8 cellular contexts compared by ENCODE assay signal in genomic region chr14:91418387-91419043, GRCh38. TPM values are rescaled to one million over a fixed set of nuclear protein-coding genes. Genes with fewer than 3 reads are reported as not detected.
DNase-seq lines count a peak whose midpoint lies in the region; ATAC-seq and TF ChIP-seq lines count a peak whose summit lies in the region.

No MANE protein-coding gene starts in this region.

- H3K4me3 Mint-ChIP-seq in CD4-positive, alpha-beta T cell, result peak overlapping the region; percentile 86
- peak overlapping the region; percentile 75 for H3K4me3 Mint-ChIP-seq in memory B cell

- H3K27me3 ChIP-seq in CD4-positive, alpha-beta T cell (ENCODE audit: control insufficient read depth, insufficient read depth, low read length), result no peaks in the 10 kb centered on the region
- H3K27me3 ChIP-seq in ectodermal cell (ENCODE audit: control insufficient read depth, insufficient read depth, low read length, poor library complexity, severe bottlenecking), result peaks cover 7% of the 10 kb centered on the region

- H3K36me3 Mint-ChIP-seq in CD4-positive, alpha-beta T cell (ENCODE audit: low read depth), result peaks cover 33% of the 10 kb centered on the region
- H3K36me3 Mint-ChIP-seq in memory B cell, result peaks cover 11% of the 10 kb centered on the region

- peak overlapping the region; percentile 83 for H3K4me3 ChIP-seq in ectodermal cell (ENCODE audit: insufficient read depth, low read depth, low read length)

- H3K9me3 Mint-ChIP-seq in CD4-positive, alpha-beta T cell, result no peaks in the 10 kb centered on the region
- H3K9me3 Mint-ChIP-seq in memory B cell, result no peaks in the 10 kb centered on the region

- peaks cover 46% of the 10 kb centered on the region for H3K4me1 Mint-ChIP-seq in CD4-positive, alpha-beta T cell (ENCODE audit: low read depth)
- peaks cover 27% of the 10 kb centered on the region for H3K4me1 Mint-ChIP-seq in memory B cell

- H3K27me3 Mint-ChIP-seq in CD4-positive, alpha-beta T cell, result no peaks in the 10 kb centered on the region
- H3K27me3 Mint-ChIP-seq in memory B cell, result no peaks in the 10 kb centered on the region

- ATAC-seq in CD4-positive, alpha-beta T cell (ENCODE audit: poor library complexity), result peak; percentile 28
- ATAC-seq in GM21825 (IDR thresholded peaks at IDR 0.05; ENCODE audit: unreplicated experiment) (peak; percentile 24), memory B cell (ENCODE audit: low read depth) (peak; percentile 18), HG03565 (IDR thresholded peaks at IDR 0.05; ENCODE audit: unreplicated experiment) (no peak)

- peak; percentile 67 to 87 (median 78) for DNase-seq in CD4-positive, alpha-beta T cell
- DNase-seq in NCI-H2227 (lab: John Stamatoyannopoulos, UW; ENCODE audit: unreplicated experiment), result peak; percentile 61
- peak; percentile 88 to 91 for DNase-seq in activated CD4-positive, alpha-beta T cell treated with anti-CD3 and anti-CD28 coated beads, Interleukin-2, amount 50 U/mL, for 48 hours
- DNase-seq in memory B cell (ENCODE audit: low spot score in 2 of 2), result peak; percentile 85 to 96
- DNase-seq in stimulated activated CD8-positive, alpha-beta memory T cell treated with anti-CD3 and anti-CD28 coated beads, Interleukin-12 subunit alpha, Interleukin-12 subunit beta, amount 100 ng/mL, for 4 hours (ENCODE audit: low read depth), result peak; percentile 75

- H3K27ac Mint-ChIP-seq in CD4-positive, alpha-beta T cell, result peak overlapping the region; percentile 86
- H3K27ac Mint-ChIP-seq in memory B cell, result peak overlapping the region; percentile 86

- POLR2A ChIA-PET in CD4-positive, alpha-beta T cell (lab: Charles Lee), result interaction anchor here (0.5 to 12.0 kb wide), 22 partner anchors 10 to 175 kb away, joined by 3 to 294 read pairs (median 6); no protein-coding TSS in a partner anchor

- intact Hi-C loops in CD4-positive, alpha-beta T cell (cut with DNase I, micrococcal nuclease), result loop anchor here (1.0 to 5.0 kb wide), 6 partner anchors 64 to 454 kb away; partner anchors contain the start of gene GPR68 (in 1 of the 2)

- H3K4me1 ChIP-seq in ectodermal cell (ENCODE audit: control insufficient read depth, insufficient read depth, low read length), result peaks cover 15% of the 10 kb centered on the region

- H3K27ac ChIP-seq in CD4-positive, alpha-beta T cell (ENCODE audit: low read depth, low read length), result peak overlapping the region; percentile 78
- peak overlapping the region; percentile 45 for H3K27ac ChIP-seq in ectodermal cell (ENCODE audit: insufficient read depth, low read depth, low read length, poor library complexity, severe bottlenecking)

- peak; percentile 97 for TF ChIP-seq CTCF in CD4-positive, alpha-beta T cell (IDR thresholded peaks at IDR 0.05)

- CTCF ChIA-PET in CD4-positive, alpha-beta T cell (lab: Charles Lee), result interaction anchor here (0.8 to 6.4 kb wide), 17 partner anchors 9 to 108 kb away, joined by 3 to 62 read pairs (median 4); no protein-coding TSS in a partner anchor

- no peaks in the 10 kb centered on the region for H3K36me3 ChIP-seq in ectodermal cell (ENCODE audit: control insufficient read depth, insufficient read depth, low read length)

- 2 to 3% methylated on average over 42 of the region's 42 CpGs for WGBS in ectodermal cell, 2 experiments

- H3K9me3 ChIP-seq in CD4-positive, alpha-beta T cell (ENCODE audit: control insufficient read depth, low read length), result no peaks in the 10 kb centered on the region
- H3K9me3 ChIP-seq in ectodermal cell (ENCODE audit: control insufficient read depth, low read length), result no peaks in the 10 kb centered on the region

RNA-seq across cellular contexts. Expression of gene CCDC88C, which starts 0.9 kb away (rescaled TPM):
- total RNA-seq in CD4-positive, alpha-beta T cell, result 100 to 1,000 TPM; 269 to 287 TPM
- polyA plus RNA-seq in ectodermal cell (2013, experiment 1 of 4), result 33.6 TPM
- 38.0 TPM for polyA plus RNA-seq in ectodermal cell (2013, experiment 2 of 4)
- polyA plus RNA-seq in ectodermal cell (2013, experiment 3 of 4), result 24.0 TPM
- polyA plus RNA-seq in ectodermal cell (2013, experiment 4 of 4), result 27.6 TPM
